Comparison of ENCODE assay signal across 1 cellular context in the genomic region with DNA sequence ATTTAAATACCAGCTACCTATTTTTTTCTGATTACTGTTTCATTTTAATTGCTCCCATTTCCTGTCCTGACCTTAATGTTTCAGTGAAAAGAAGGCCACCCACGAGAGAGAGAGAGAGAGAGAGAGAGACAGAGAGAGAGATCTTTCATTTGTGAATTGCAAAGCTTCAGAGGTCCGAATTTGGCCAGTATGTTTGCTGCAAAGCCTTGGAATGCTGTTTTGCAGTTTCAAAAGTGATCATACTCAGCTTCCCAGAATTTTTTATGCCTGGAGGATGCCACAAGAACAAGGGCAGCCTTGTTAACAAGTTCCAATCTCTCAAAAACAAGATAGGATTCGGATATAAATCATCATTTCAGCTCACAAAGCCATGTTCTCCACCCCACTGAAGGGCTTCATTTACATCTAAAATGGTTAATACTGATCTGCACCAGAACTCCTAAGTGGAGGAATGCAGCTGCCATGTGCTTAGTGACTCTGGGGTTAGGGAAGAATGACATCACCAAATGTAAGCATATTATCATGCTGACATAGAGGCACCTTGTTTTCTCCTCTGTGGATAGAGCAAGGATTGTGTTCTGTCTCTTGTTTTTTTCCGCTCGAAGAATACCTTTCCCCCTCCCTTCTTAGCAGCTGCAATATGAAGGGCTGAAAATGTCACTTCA.
TF ChIP-seq lines count a peak whose summit lies in the region.

No MANE protein-coding gene starts in this region.

TF ChIP-seq in IMR-90, 13 proteins besides CTCF, POLR2A, EP300 and RAD21:
- TF ChIP-seq MAZ (IDR thresholded peaks at IDR 0.05; ENCODE audit: borderline replicate concordance, low read depth, low read length) (no peak), MXI1 (IDR thresholded peaks at IDR 0.05; ENCODE audit: borderline replicate concordance, low read depth, low read length) (no peak), CEBPB (IDR thresholded peaks at IDR 0.05; ENCODE audit: low read depth, low read length) (no peak), SMC3 (IDR thresholded peaks at IDR 0.05; ENCODE audit: low read depth, low read length) (no peak), RCOR1 (IDR thresholded peaks at IDR 0.05; ENCODE audit: insufficient replicate concordance, low read length) (no peak), NFE2L2 (IDR thresholded peaks at IDR 0.05; ENCODE audit: low read depth, low read length) (no peak), CHD1 (IDR thresholded peaks at IDR 0.05; ENCODE audit: low read depth, low read length) (no peak), MAFK (IDR thresholded peaks at IDR 0.05; ENCODE audit: low read depth, low read length) (no peak), RFX5 (IDR thresholded peaks at IDR 0.05; ENCODE audit: low read depth, low read length) (no peak), FOS (IDR thresholded peaks at IDR 0.05; ENCODE audit: low read depth, low read length) (no peak), BHLHE40 (IDR thresholded peaks at IDR 0.05; ENCODE audit: low read depth, low read length) (no peak)
- TF ChIP-seq, protein P1, sequence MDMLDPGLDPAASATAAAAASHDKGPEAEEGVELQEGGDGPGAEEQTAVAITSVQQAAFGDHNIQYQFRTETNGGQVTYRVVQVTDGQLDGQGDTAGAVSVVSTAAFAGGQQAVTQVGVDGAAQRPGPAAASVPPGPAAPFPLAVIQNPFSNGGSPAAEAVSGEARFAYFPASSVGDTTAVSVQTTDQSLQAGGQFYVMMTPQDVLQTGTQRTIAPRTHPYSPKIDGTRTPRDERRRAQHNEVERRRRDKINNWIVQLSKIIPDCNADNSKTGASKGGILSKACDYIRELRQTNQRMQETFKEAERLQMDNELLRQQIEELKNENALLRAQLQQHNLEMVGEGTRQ (IDR thresholded peaks at IDR 0.05; ENCODE audit: low read depth, low read length): no peak
- TF ChIP-seq, protein P2, sequence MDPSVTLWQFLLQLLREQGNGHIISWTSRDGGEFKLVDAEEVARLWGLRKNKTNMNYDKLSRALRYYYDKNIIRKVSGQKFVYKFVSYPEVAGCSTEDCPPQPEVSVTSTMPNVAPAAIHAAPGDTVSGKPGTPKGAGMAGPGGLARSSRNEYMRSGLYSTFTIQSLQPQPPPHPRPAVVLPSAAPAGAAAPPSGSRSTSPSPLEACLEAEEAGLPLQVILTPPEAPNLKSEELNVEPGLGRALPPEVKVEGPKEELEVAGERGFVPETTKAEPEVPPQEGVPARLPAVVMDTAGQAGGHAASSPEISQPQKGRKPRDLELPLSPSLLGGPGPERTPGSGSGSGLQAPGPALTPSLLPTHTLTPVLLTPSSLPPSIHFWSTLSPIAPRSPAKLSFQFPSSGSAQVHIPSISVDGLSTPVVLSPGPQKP (IDR thresholded peaks at IDR 0.05; ENCODE audit: borderline replicate concordance, low read depth, low read length): no peak
TF ChIP-seq in IMR-90: peak in this region for 0.
